In the genomic region with DNA sequence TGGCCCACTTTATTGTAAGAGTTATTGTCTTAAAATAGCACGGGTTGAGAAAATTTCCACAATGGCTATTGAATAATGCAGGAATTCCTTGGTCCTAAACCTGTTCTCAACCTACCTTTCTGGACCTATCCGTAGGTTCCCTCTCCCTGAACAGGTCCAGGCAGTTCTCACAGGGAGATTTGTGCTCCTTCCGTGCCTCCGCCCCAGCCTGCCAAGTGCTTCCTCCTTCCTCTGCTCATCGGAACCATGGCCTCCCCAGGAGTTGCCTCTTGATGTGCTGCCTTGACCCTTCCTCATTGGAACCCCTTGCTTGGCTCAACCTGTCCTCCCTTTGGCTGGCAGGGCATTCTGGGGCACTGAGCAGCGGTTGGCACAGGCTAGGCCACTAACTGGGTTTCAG, we compare ENCODE assay signal across 2 cellular contexts.
TF ChIP-seq lines count a peak whose summit lies in the region.

No MANE protein-coding gene starts in this region.

TF ChIP-seq in GM23338, 12 proteins besides CTCF, POLR2A, EP300 and RAD21 (continued from another document and continues in another):
- TF ChIP-seq NANOG (IDR thresholded peaks at IDR 0.05; ENCODE audit: borderline replicate concordance) (no peak), JUNB (IDR thresholded peaks at IDR 0.05; ENCODE audit: unreplicated experiment) (no peak), EZH2phosphoT487 (IDR thresholded peaks at IDR 0.05; ENCODE audit: unreplicated experiment) (no peak), ZNF331 (CRISPR knock-in tag; IDR thresholded peaks at IDR 0.05; ENCODE audit: low read depth) (no peak), POLR2AphosphoS5 (IDR thresholded peaks at IDR 0.05; ENCODE audit: low read depth) (no peak), CREB1 (CRISPR knock-in tag; IDR thresholded peaks at IDR 0.05; ENCODE audit: low read depth) (no peak), ZNF114 (CRISPR knock-in tag; IDR thresholded peaks at IDR 0.05) (no peak)
- TF ChIP-seq, protein P1, sequence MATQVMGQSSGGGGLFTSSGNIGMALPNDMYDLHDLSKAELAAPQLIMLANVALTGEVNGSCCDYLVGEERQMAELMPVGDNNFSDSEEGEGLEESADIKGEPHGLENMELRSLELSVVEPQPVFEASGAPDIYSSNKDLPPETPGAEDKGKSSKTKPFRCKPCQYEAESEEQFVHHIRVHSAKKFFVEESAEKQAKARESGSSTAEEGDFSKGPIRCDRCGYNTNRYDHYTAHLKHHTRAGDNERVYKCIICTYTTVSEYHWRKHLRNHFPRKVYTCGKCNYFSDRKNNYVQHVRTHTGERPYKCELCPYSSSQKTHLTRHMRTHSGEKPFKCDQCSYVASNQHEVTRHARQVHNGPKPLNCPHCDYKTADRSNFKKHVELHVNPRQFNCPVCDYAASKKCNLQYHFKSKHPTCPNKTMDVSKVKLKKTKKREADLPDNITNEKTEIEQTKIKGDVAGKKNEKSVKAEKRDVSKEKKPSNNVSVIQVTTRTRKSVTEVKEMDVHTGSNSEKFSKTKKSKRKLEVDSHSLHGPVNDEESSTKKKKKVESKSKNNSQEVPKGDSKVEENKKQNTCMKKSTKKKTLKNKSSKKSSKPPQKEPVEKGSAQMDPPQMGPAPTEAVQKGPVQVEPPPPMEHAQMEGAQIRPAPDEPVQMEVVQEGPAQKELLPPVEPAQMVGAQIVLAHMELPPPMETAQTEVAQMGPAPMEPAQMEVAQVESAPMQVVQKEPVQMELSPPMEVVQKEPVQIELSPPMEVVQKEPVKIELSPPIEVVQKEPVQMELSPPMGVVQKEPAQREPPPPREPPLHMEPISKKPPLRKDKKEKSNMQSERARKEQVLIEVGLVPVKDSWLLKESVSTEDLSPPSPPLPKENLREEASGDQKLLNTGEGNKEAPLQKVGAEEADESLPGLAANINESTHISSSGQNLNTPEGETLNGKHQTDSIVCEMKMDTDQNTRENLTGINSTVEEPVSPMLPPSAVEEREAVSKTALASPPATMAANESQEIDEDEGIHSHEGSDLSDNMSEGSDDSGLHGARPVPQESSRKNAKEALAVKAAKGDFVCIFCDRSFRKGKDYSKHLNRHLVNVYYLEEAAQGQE (IDR thresholded peaks at IDR 0.05; ENCODE audit: unreplicated experiment), result no peak
- TF ChIP-seq, protein P2, sequence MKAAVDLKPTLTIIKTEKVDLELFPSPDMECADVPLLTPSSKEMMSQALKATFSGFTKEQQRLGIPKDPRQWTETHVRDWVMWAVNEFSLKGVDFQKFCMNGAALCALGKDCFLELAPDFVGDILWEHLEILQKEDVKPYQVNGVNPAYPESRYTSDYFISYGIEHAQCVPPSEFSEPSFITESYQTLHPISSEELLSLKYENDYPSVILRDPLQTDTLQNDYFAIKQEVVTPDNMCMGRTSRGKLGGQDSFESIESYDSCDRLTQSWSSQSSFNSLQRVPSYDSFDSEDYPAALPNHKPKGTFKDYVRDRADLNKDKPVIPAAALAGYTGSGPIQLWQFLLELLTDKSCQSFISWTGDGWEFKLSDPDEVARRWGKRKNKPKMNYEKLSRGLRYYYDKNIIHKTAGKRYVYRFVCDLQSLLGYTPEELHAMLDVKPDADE (IDR thresholded peaks at IDR 0.05), result no peak
- TF ChIP-seq, protein P3, sequence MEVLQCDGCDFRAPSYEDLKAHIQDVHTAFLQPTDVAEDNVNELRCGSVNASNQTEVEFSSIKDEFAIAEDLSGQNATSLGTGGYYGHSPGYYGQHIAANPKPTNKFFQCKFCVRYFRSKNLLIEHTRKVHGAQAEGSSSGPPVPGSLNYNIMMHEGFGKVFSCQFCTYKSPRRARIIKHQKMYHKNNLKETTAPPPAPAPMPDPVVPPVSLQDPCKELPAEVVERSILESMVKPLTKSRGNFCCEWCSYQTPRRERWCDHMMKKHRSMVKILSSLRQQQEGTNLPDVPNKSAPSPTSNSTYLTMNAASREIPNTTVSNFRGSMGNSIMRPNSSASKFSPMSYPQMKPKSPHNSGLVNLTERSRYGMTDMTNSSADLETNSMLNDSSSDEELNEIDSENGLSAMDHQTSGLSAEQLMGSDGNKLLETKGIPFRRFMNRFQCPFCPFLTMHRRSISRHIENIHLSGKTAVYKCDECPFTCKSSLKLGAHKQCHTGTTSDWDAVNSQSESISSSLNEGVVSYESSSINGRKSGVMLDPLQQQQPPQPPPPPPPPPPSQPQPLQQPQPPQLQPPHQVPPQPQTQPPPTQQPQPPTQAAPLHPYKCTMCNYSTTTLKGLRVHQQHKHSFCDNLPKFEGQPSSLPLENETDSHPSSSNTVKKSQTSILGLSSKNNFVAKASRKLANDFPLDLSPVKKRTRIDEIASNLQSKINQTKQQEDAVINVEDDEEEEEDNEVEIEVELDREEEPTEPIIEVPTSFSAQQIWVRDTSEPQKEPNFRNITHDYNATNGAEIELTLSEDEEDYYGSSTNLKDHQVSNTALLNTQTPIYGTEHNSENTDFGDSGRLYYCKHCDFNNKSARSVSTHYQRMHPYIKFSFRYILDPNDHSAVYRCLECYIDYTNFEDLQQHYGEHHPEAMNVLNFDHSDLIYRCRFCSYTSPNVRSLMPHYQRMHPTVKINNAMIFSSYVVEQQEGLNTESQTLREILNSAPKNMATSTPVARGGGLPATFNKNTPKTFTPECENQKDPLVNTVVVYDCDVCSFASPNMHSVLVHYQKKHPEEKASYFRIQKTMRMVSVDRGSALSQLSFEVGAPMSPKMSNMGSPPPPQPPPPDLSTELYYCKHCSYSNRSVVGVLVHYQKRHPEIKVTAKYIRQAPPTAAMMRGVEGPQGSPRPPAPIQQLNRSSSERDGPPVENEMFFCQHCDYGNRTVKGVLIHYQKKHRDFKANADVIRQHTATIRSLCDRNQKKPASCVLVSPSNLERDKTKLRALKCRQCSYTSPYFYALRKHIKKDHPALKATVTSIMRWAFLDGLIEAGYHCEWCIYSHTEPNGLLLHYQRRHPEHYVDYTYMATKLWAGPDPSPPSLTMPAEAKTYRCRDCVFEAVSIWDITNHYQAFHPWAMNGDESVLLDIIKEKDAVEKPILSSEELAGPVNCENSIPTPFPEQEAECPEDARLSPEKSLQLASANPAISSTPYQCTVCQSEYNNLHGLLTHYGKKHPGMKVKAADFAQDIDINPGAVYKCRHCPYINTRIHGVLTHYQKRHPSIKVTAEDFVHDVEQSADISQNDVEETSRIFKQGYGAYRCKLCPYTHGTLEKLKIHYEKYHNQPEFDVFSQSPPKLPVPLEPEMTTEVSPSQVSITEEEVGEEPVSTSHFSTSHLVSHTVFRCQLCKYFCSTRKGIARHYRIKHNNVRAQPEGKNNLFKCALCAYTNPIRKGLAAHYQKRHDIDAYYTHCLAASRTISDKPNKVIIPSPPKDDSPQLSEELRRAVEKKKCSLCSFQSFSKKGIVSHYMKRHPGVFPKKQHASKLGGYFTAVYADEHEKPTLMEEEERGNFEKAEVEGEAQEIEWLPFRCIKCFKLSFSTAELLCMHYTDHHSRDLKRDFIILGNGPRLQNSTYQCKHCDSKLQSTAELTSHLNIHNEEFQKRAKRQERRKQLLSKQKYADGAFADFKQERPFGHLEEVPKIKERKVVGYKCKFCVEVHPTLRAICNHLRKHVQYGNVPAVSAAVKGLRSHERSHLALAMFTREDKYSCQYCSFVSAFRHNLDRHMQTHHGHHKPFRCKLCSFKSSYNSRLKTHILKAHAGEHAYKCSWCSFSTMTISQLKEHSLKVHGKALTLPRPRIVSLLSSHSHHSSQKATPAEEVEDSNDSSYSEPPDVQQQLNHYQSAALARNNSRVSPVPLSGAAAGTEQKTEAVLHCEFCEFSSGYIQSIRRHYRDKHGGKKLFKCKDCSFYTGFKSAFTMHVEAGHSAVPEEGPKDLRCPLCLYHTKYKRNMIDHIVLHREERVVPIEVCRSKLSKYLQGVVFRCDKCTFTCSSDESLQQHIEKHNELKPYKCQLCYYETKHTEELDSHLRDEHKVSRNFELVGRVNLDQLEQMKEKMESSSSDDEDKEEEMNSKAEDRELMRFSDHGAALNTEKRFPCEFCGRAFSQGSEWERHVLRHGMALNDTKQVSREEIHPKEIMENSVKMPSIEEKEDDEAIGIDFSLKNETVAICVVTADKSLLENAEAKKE (CRISPR knock-in tag; IDR thresholded peaks at IDR 0.05), result no peak

TF ChIP-seq in IMR-90, 13 proteins besides CTCF, POLR2A, EP300 and RAD21:
- TF ChIP-seq, protein P4, sequence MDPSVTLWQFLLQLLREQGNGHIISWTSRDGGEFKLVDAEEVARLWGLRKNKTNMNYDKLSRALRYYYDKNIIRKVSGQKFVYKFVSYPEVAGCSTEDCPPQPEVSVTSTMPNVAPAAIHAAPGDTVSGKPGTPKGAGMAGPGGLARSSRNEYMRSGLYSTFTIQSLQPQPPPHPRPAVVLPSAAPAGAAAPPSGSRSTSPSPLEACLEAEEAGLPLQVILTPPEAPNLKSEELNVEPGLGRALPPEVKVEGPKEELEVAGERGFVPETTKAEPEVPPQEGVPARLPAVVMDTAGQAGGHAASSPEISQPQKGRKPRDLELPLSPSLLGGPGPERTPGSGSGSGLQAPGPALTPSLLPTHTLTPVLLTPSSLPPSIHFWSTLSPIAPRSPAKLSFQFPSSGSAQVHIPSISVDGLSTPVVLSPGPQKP (IDR thresholded peaks at IDR 0.05; ENCODE audit: borderline replicate concordance, low read depth, low read length), result no peak
- TF ChIP-seq, protein P5, sequence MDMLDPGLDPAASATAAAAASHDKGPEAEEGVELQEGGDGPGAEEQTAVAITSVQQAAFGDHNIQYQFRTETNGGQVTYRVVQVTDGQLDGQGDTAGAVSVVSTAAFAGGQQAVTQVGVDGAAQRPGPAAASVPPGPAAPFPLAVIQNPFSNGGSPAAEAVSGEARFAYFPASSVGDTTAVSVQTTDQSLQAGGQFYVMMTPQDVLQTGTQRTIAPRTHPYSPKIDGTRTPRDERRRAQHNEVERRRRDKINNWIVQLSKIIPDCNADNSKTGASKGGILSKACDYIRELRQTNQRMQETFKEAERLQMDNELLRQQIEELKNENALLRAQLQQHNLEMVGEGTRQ (IDR thresholded peaks at IDR 0.05; ENCODE audit: low read depth, low read length), result no peak
- no peak for TF ChIP-seq MXI1 (IDR thresholded peaks at IDR 0.05; ENCODE audit: borderline replicate concordance, low read depth, low read length)
- TF ChIP-seq MAZ (IDR thresholded peaks at IDR 0.05; ENCODE audit: borderline replicate concordance, low read depth, low read length), result no peak
- no peak for TF ChIP-seq RFX5 (IDR thresholded peaks at IDR 0.05; ENCODE audit: low read depth, low read length)
- no peak for TF ChIP-seq CHD1 (IDR thresholded peaks at IDR 0.05; ENCODE audit: low read depth, low read length)
- no peak for TF ChIP-seq RCOR1 (IDR thresholded peaks at IDR 0.05; ENCODE audit: insufficient replicate concordance, low read length)
- TF ChIP-seq FOS (IDR thresholded peaks at IDR 0.05; ENCODE audit: low read depth, low read length), result no peak
- no peak for TF ChIP-seq SMC3 (IDR thresholded peaks at IDR 0.05; ENCODE audit: low read depth, low read length)
- TF ChIP-seq CEBPB (IDR thresholded peaks at IDR 0.05; ENCODE audit: low read depth, low read length), result no peak
- TF ChIP-seq NFE2L2 (IDR thresholded peaks at IDR 0.05; ENCODE audit: low read depth, low read length), result no peak
- no peak for TF ChIP-seq MAFK (IDR thresholded peaks at IDR 0.05; ENCODE audit: low read depth, low read length)
- no peak for TF ChIP-seq BHLHE40 (IDR thresholded peaks at IDR 0.05; ENCODE audit: low read depth, low read length)
